22 cellular contexts compared by ENCODE assay signal in the genomic region with DNA sequence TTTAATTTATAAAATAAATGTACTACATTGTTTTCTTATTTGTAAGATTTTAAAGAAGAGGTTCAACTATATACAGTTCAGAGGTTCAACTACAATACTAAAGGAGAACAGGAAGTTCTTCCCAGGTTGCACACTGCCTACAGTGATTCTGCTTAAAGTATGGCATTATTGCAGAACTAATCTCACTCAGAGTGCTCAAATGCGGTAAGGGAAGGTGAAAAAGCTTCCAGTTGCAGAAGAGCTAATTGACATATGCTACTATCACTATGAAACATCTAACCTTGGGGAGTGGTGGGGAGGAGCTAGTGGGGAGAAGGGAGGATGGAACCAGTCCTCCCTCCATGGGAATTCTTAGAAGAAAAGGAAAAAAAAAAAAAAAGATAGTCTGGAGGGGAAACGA.
"Had no signal": no experiment of that assay in that cellular context is flagged by ENCODE, and none has a peak within 500 bp of the region (broad histone marks: within the 10 kb centered on the region; RNA-seq: fewer than 3 reads in every experiment).

No MANE protein-coding gene starts in this region.

- H3K4me3 ChIP-seq: heart right ventricle, psoas muscle, right atrium auricular region, sigmoid colon, skin epidermis, testis, tibial nerve, upper lobe of right lung had no signal

- H3K9me3 Mint-ChIP-seq: stimulated activated naive CD8-positive, alpha-beta T cell treated with anti-CD3 and anti-CD28 coated beads, Interleukin-15, amount 100 ng/mL, for 72 hours had no signal

- H3K27ac Mint-ChIP-seq: nephron progenitor cell; stimulated activated naive B cell treated with anti-CD40 and anti-IgM and Interleukin-4, amounts not matched to agents 10 μg/mL and 1 μg/mL and 100 μg/mL, for 72 hours; stimulated activated naive CD8-positive, alpha-beta T cell treated with anti-CD3 and anti-CD28 coated beads, Interleukin-15, amount 100 ng/mL, for 72 hours had no signal

- H3K27ac ChIP-seq: heart right ventricle, psoas muscle, right atrium auricular region, sigmoid colon, skin epidermis, testis, tibial nerve, upper lobe of right lung had no signal

- H3K4me1 ChIP-seq: heart right ventricle, psoas muscle, right atrium auricular region, sigmoid colon, testis, tibial nerve, upper lobe of right lung had no signal

- H3K4me1 Mint-ChIP-seq: naive thymus-derived CD4-positive, alpha-beta T cell; nephron progenitor cell; stimulated activated naive CD8-positive, alpha-beta T cell treated with anti-CD3 and anti-CD28 coated beads, Interleukin-15, amount 100 ng/mL, for 72 hours had no signal

- DNase-seq: cortex of kidney; effector memory CD4-positive, alpha-beta T cell; heart right ventricle; hypothalamus; kidney glomerular epithelial cell; naive thymus-derived CD4-positive, alpha-beta T cell; nephron progenitor cell; psoas muscle; sigmoid colon; stimulated activated CD4-positive, alpha-beta T cell treated with anti-CD3 and anti-CD28 coated beads, Interleukin-2, amount 100 ng/mL, for 24 hours; stimulated activated CD4-positive, alpha-beta T cell treated with anti-CD3 and anti-CD28 coated beads, Interleukin-4, amount 100 ng/mL, for 4 hours; stimulated activated naive B cell treated with anti-CD40 and anti-IgM and Interleukin-4, amounts not matched to agents 10 μg/mL and 1 μg/mL and 100 μg/mL, for 72 hours; stimulated activated naive CD8-positive, alpha-beta T cell treated with anti-CD3 and anti-CD28 coated beads, Interleukin-15, amount 100 ng/mL, for 72 hours; testis; upper lobe of right lung had no signal

- H3K36me3 ChIP-seq: heart right ventricle, right atrium auricular region, sigmoid colon, tibial nerve, upper lobe of right lung had no signal

- FAIRE-seq: endometrium, frontal cortex, islet of Langerhans had no signal

- H3K9me3 ChIP-seq: psoas muscle, right atrium auricular region, sigmoid colon, testis, tibial nerve, upper lobe of right lung had no signal

- H3K27me3 ChIP-seq: heart right ventricle, right atrium auricular region, sigmoid colon, testis, tibial nerve, upper lobe of right lung had no signal

- H3K4me3 Mint-ChIP-seq: naive thymus-derived CD4-positive, alpha-beta T cell; nephron progenitor cell; stimulated activated naive B cell treated with anti-CD40 and anti-IgM and Interleukin-4, amounts not matched to agents 10 μg/mL and 1 μg/mL and 100 μg/mL, for 72 hours; stimulated activated naive CD8-positive, alpha-beta T cell treated with anti-CD3 and anti-CD28 coated beads, Interleukin-15, amount 100 ng/mL, for 72 hours had no signal

- H3K36me3 Mint-ChIP-seq: naive thymus-derived CD4-positive, alpha-beta T cell; stimulated activated naive B cell treated with anti-CD40 and anti-IgM and Interleukin-4, amounts not matched to agents 10 μg/mL and 1 μg/mL and 100 μg/mL, for 72 hours had no signal

- ATAC-seq: esophagus mucosa; heart right ventricle; naive thymus-derived CD4-positive, alpha-beta T cell; psoas muscle; stimulated activated naive B cell treated with anti-CD40 and anti-IgM and Interleukin-4, amounts not matched to agents 10 μg/mL and 1 μg/mL and 100 μg/mL, for 72 hours; stimulated activated naive CD8-positive, alpha-beta T cell treated with anti-CD3 and anti-CD28 coated beads, Interleukin-15, amount 100 ng/mL, for 72 hours; upper lobe of right lung had no signal
